21 cellular contexts compared by ENCODE assay signal in genomic region chrX:149467920-149468319, GRCh38. TPM values are rescaled to one million over a fixed set of nuclear protein-coding genes. Genes with fewer than 3 reads are reported as not detected.
DNase-seq lines count a peak whose midpoint lies in the region; ATAC-seq and TF ChIP-seq lines count a peak whose summit lies in the region.
"Had no signal": no experiment of that assay in that cellular context is flagged by ENCODE, and none has a peak within 500 bp of the region (broad histone marks: within the 10 kb centered on the region; RNA-seq: fewer than 3 reads in every experiment).

No MANE protein-coding gene starts in this region.

- peaks cover 0 to 3% (median 0%) of the 10 kb centered on the region in 11 donors for H3K9me3 ChIP-seq in heart right ventricle
- H3K9me3 ChIP-seq in right cardiac atrium (ENCODE audit: control insufficient read depth, low read length), result no peaks in the 10 kb centered on the region
- H3K9me3 ChIP-seq: BE2C, HAP-1 had no signal

- POLR2A ChIA-PET in HEK293T (lab: Yijun Ruan, JAX), result no interaction called here

- 45 to 49% methylated on average over 5 of the region's 5 CpGs for WGBS in heart right ventricle, 2 donors
- whole genome bisulfite sequencing in right cardiac atrium, result 40% methylated on average over 5 of the region's 5 CpGs

- ATAC-seq in heart right ventricle (peak in 7 of 8 donors; percentile 26 to 59 (median 40)), left cardiac atrium (peak in 1 of 2 donors; percentile 13), right cardiac atrium (no peak)
- ATAC-seq: GM12878 had no signal

- H3K27ac ChIP-seq in heart right ventricle (no peak overlapping the region), right cardiac atrium (ENCODE audit: low read length) (no peak overlapping the region)
- H3K27ac ChIP-seq: GM23248, HL-60 had no signal

- DNase-seq in heart right ventricle (peak; percentile 37 to 63), cardiac septum (ENCODE audit: low spot score) (no peak), left cardiac atrium (peak; percentile 25), right cardiac atrium (peak; percentile 28 to 62 (median 56)), HEK293T (ENCODE audit: extremely low spot score) (no peak), NCI-H1436 treated with DMSO at 0.1 percent for 48 hours (lab: John Stamatoyannopoulos, UW) (no peak)
- no peak for DNase-seq in stimulated activated CD4-positive, alpha-beta T cell treated with anti-CD3 and anti-CD28 coated beads, Interleukin-12 subunit alpha, Interleukin-12 subunit beta, amount 100 ng/mL, for 4 hours
- DNase-seq: ACHN; BE2C; C1 segment of cervical spinal cord; CD4-positive, CD25-positive, alpha-beta regulatory T cell; CD8-positive, alpha-beta memory T cell; COR-L47; DMS 273 treated with DMSO at 0.1 percent for 48 hours; DMS53; DND-41; EL; GM23248 had no signal

- CTCF ChIA-PET in HEK293T (lab: Yijun Ruan, JAX), result no interaction called here

- H3K27me3 ChIP-seq in heart right ventricle (peaks cover 0 to 16% (median 0%) of the 10 kb centered on the region in 7 donors), right cardiac atrium (ENCODE audit: control insufficient read depth, insufficient read depth) (no peaks in the 10 kb centered on the region)
- H3K27me3 ChIP-seq: BE2C had no signal

- H3K4me3 ChIP-seq in heart right ventricle (no peak overlapping the region), right cardiac atrium (ENCODE audit: low read length) (no peak overlapping the region)
- H3K4me3 ChIP-seq: GM12878, GM23248, HAP-1 had no signal

- H3K4me1 ChIP-seq in heart right ventricle, result peaks cover 0 to 7% (median 0%) of the 10 kb centered on the region in 9 donors
- no peaks in the 10 kb centered on the region for H3K4me1 ChIP-seq in right cardiac atrium (ENCODE audit: control insufficient read depth, insufficient read depth, low read length)
- H3K4me1 ChIP-seq: BE2C had no signal

- no peak for TF ChIP-seq CTCF in heart right ventricle (IDR thresholded peaks at IDR 0.05)

- H3K36me3 ChIP-seq in heart right ventricle, result no peaks in the 10 kb centered on the region
- H3K36me3 ChIP-seq: BE2C, HAP-1 had no signal

- intact Hi-C loops in heart right ventricle (cut with DNase I) (loop anchor here in 2 of 10 donors (10.0 kb wide), 1 partner anchor 1413 kb away; no protein-coding TSS in a partner anchor), cardiac septum (cut with DNase I) (loop anchor here (5.0 kb wide), 1 partner anchor 1421 kb away; no protein-coding TSS in a partner anchor), left cardiac atrium (cut with DNase I) (no loop called here), right cardiac atrium (cut with DNase I) (no loop called here)

TF ChIP-seq in HEK293T, 16 proteins besides CTCF, POLR2A, EP300 and RAD21:
- no peak for TF ChIP-seq FOXM1 (IDR thresholded peaks at IDR 0.05; ENCODE audit: borderline replicate concordance)

RNA-seq across cellular contexts. Expression of gene IDS, which starts 37.2 kb away (rescaled TPM):
- total RNA-seq in heart right ventricle, result 10 to 100 TPM; 65.3 to 89.5 (median 73.5) TPM
- 10 to 100 TPM; 24.0 to 30.5 TPM for polyA plus RNA-seq in heart right ventricle
- 87.6 TPM for total RNA-seq in cardiac septum
- total RNA-seq in left cardiac atrium, result 10 to 100 TPM; 65.9 to 75.6 TPM
- 100 to 1,000 TPM in 3 of 4 donors, 10 to 100 TPM in 1; 89.7 to 107 (median 103) TPM for total RNA-seq in right cardiac atrium
- 43.8 TPM for polyA plus RNA-seq in right cardiac atrium

Comparison
In these comparisons a context has a peak if more than half of its experiments do, and no peak if none do; other contexts are left out.
1. ATAC-seq: peak in heart right ventricle (7 of 8); none in right cardiac atrium (0 of 2).
2. DNase-seq: peak in heart right ventricle (2 of 2), left cardiac atrium (single experiment) and right cardiac atrium (3 of 3); none in cardiac septum (single experiment), HEK293T (single experiment), NCI-H1436 treated with DMSO at 0.1 percent for 48 hours (single experiment) and stimulated activated CD4-positive, alpha-beta T cell treated with anti-CD3 and anti-CD28 coated beads, Interleukin-12 subunit alpha, Interleukin-12 subunit beta, amount 100 ng/mL, for 4 hours (single experiment).